1 cellular context compared by ENCODE assay signal in genomic region chr6:32194825-32195651, GRCh38.
TF ChIP-seq lines count a peak whose summit lies in the region.

No MANE protein-coding gene starts in this region.

TF ChIP-seq in endothelial cell of umbilical vein, 7 proteins besides CTCF, POLR2A, EP300 and RAD21:
- TF ChIP-seq POLR2AphosphoS5 (IDR thresholded peaks at IDR 0.05; ENCODE audit: insufficient read depth, low read depth, low read length) (no peak), MYC (IDR thresholded peaks at IDR 0.05; ENCODE audit: low read depth, low read length) (no peak), EZH2 (IDR thresholded peaks at IDR 0.05; ENCODE audit: borderline replicate concordance, low read depth, low read length, severe bottlenecking) (no peak), FOS (IDR thresholded peaks at IDR 0.05; ENCODE audit: borderline replicate concordance, insufficient read depth, low read length) (no peak), JUN (IDR thresholded peaks at IDR 0.05; ENCODE audit: borderline replicate concordance, insufficient read depth, insufficient read length, low read depth) (no peak), MAX (IDR thresholded peaks at IDR 0.05; ENCODE audit: insufficient read depth, insufficient read length) (no peak), GATA2 (IDR thresholded peaks at IDR 0.05; ENCODE audit: insufficient read depth, insufficient read length, low read depth, low read length) (no peak)
